ENCODE assay signal across 12 cellular contexts in the genomic region with DNA sequence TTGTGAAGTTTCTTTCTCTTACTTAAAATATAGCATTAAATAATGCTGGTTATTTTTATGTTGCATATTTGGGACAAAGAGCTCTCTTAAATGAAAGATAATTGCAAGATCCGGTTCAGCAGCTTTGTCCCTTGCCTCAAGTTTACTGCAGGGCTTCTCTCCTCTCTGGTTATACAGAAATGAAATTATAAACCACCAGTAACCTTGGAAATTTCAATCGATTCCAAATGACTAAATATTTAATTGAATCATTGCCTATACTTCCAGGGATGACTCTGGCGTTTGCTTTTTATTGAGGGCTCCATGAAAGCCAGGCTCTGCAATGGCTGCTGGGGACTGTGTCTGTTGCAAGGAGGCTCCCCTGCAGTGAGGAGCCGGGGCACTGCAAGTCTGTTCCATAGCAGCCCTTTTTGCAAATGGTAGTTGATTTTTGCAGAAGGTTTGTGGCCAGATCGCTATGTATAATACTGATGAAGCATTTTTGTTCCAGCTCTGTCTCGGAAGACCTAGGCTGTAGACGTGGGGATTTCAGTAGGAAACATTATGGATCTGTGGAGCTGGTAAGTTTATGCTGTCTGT. TPM values are rescaled to one million over a fixed set of nuclear protein-coding genes. Genes with fewer than 3 reads are reported as not detected.
A peak's percentile ranks its signal among the peaks of the same experiment; 100 is the strongest.
DNase-seq lines count a peak whose midpoint lies in the region; ATAC-seq and TF ChIP-seq lines count a peak whose summit lies in the region.
"Had no signal": no experiment of that assay in that cellular context is flagged by ENCODE, and none has a peak within 500 bp of the region (broad histone marks: within the 10 kb centered on the region; RNA-seq: fewer than 3 reads in every experiment).

A gene with protein sequence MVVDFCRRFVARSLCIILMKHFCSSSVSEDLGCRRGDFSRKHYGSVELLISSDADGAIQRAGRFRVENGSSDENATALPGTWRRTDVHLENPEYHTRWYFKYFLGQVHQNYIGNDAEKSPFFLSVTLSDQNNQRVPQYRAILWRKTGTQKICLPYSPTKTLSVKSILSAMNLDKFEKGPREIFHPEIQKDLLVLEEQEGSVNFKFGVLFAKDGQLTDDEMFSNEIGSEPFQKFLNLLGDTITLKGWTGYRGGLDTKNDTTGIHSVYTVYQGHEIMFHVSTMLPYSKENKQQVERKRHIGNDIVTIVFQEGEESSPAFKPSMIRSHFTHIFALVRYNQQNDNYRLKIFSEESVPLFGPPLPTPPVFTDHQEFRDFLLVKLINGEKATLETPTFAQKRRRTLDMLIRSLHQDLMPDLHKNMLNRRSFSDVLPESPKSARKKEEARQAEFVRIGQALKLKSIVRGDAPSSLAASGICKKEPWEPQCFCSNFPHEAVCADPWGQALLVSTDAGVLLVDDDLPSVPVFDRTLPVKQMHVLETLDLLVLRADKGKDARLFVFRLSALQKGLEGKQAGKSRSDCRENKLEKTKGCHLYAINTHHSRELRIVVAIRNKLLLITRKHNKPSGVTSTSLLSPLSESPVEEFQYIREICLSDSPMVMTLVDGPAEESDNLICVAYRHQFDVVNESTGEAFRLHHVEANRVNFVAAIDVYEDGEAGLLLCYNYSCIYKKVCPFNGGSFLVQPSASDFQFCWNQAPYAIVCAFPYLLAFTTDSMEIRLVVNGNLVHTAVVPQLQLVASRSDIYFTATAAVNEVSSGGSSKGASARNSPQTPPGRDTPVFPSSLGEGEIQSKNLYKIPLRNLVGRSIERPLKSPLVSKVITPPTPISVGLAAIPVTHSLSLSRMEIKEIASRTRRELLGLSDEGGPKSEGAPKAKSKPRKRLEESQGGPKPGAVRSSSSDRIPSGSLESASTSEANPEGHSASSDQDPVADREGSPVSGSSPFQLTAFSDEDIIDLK (plus strand): TSS at position 313 of the 579 bp plus-strand sequence. CDS start 104 bp downstream, at position 417.

- H3K4me3 Mint-ChIP-seq in brain: peak within 1 kb of the TSS; percentile 72 to 85 (median 78)
- H3K4me3 Mint-ChIP-seq: CD4-positive, CD25-positive, alpha-beta regulatory T cell; naive thymus-derived CD8-positive, alpha-beta T cell had no signal

- H3K4me1 Mint-ChIP-seq in brain: peaks cover 67% of the 10 kb centered on the region
- H3K4me1 Mint-ChIP-seq: CD4-positive, CD25-positive, alpha-beta regulatory T cell; naive thymus-derived CD8-positive, alpha-beta T cell had no signal

- no peak for TF ChIP-seq CTCF in brain (conservative IDR thresholded peaks at IDR 0.05)

- DNase-seq in NCI-H1092 (lab: John Stamatoyannopoulos, UW): peak; percentile 39
- DNase-seq in inferior parietal cortex (ENCODE audit: extremely low spot score): peak; percentile 68
- DNase-seq in superior temporal gyrus (ENCODE audit: extremely low spot score): peak; percentile 81
- DNase-seq in NCI-H510A treated with DMSO at 0.1 percent for 48 hours (lab: John Stamatoyannopoulos, UW): no peak
- DNase-seq in NCI-H2171 (lab: John Stamatoyannopoulos, UW): no peak
- no peak for DNase-seq in COLO829 (ENCODE audit: low spot score)
- DNase-seq: activated CD4-positive, CD25-positive, alpha-beta regulatory T cell treated with anti-CD3 and anti-CD28 coated beads, Interleukin-2, amount 50 U/mL, for 72 hours; CD4-positive, CD25-positive, alpha-beta regulatory T cell; naive thymus-derived CD8-positive, alpha-beta T cell; NCI-H1048 had no signal

- H3K27me3 Mint-ChIP-seq in brain: no peaks in the 10 kb centered on the region

- peak within 1 kb of the TSS; percentile 89 to 99 (median 97) for H3K27ac Mint-ChIP-seq in brain
- H3K27ac Mint-ChIP-seq: CD4-positive, CD25-positive, alpha-beta regulatory T cell had no signal

- H3K9me3 Mint-ChIP-seq in brain: peaks cover 0 to 3% (median 0%) of the 10 kb centered on the region in 5 experiments
- H3K9me3 Mint-ChIP-seq: CD4-positive, CD25-positive, alpha-beta regulatory T cell; naive thymus-derived CD8-positive, alpha-beta T cell had no signal

- no peaks in the 10 kb centered on the region for H3K36me3 Mint-ChIP-seq in brain

- ATAC-seq in GM19351 (IDR thresholded peaks at IDR 0.05; ENCODE audit: unreplicated experiment): no peak
- ATAC-seq: naive thymus-derived CD8-positive, alpha-beta T cell had no signal

RNA-seq across cellular contexts. Expression of the gene that starts here (rescaled TPM):
- 7.5 TPM for polyA plus RNA-seq in brain (ENCODE audit: insufficient read depth, low read depth, low replicate concordance)

Comparison
In these comparisons a context has a peak if more than half of its experiments do, and no peak if none do; other contexts are left out.
1. DNase-seq: peak in NCI-H1092 (single experiment), inferior parietal cortex (single experiment) and superior temporal gyrus (single experiment); none in NCI-H510A treated with DMSO at 0.1 percent for 48 hours (single experiment), NCI-H2171 (single experiment) and COLO829 (single experiment).